ENCODE assay signal across 8 cellular contexts in the genomic region with DNA sequence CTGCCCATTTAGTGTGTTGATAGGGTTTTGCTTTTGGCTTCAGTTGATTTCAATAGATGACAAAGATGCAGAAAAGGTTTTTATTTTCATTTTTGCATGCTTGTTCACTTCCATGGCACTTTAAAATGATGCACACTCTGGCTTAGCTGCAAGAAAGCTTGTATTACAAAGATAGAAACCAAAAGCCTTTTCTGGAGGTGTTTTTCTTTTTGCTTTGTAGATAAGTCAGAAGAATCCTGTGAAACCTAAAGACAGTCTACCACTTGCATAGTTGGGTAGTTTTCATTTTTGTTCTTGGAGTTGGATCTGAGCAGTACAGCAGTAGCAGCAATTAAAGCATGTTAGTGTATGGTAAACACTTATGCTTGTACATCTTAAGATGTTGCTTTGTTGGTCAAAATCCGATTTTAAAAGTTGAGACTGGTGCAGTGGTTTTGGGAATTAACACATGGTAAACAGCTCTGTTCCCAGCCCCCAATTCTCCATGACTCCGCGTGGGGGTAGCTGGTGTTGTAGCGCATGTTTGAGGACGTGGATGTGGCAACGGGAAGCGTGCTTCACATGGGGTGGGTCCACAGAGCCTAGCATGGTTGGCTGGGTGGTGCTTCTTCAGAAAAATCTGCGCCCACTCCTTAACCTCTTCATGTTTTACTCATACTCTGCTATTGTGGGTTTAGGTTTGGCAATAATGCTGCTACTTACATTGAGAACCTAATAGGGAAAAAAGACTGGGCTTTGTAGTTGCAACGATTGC. TPM values are rescaled to one million over a fixed set of nuclear protein-coding genes. Genes with fewer than 3 reads are reported as not detected.
DNase-seq lines count a peak whose midpoint lies in the region; ATAC-seq lines count a peak whose summit lies in the region.

No MANE protein-coding gene starts in this region.

- H3K4me1 Mint-ChIP-seq in activated CD8-positive, alpha-beta memory T cell treated with anti-CD3 and anti-CD28 coated beads, Interleukin-2, amount 10 ng/mL, durations not matched to agents 7 days and 5 days = peaks cover 65% of the 10 kb centered on the region
- peaks cover 57% of the 10 kb centered on the region for H3K4me1 Mint-ChIP-seq in activated CD8-positive, alpha-beta T cell treated with anti-CD3 and anti-CD28 coated beads, Interleukin-2, amount 10 ng/mL, durations not matched to agents 7 days and 5 days (ENCODE audit: low read depth)

- POLR2A ChIA-PET in activated CD8-positive, alpha-beta T cell treated with anti-CD3 and anti-CD28 coated beads, Interleukin-2, amount 10 ng/mL, durations not matched to agents 7 days and 5 days (lab: Charles Lee) = interaction anchor here (1.1 kb wide), 1 partner anchor 160 kb away, joined by 3 read pairs; no protein-coding TSS in a partner anchor

- CTCF ChIA-PET in activated CD8-positive, alpha-beta memory T cell treated with anti-CD3 and anti-CD28 coated beads, Interleukin-2, amount 10 ng/mL, durations not matched to agents 7 days and 5 days (lab: Charles Lee) = interaction anchor here (1.2 to 1.5 kb wide), 3 partner anchors 10 to 207 kb away, joined by 3 to 8 read pairs (median 4); no protein-coding TSS in a partner anchor
- CTCF ChIA-PET in activated CD8-positive, alpha-beta T cell treated with anti-CD3 and anti-CD28 coated beads, Interleukin-2, amount 10 ng/mL, durations not matched to agents 7 days and 5 days (lab: Charles Lee) = interaction anchor here (0.7 to 0.9 kb wide), 2 partner anchors 9 to 160 kb away, joined by 3 to 4 read pairs; no protein-coding TSS in a partner anchor

- peak overlapping the region; percentile 65 for H3K4me3 Mint-ChIP-seq in activated CD8-positive, alpha-beta memory T cell treated with anti-CD3 and anti-CD28 coated beads, Interleukin-2, amount 10 ng/mL, durations not matched to agents 7 days and 5 days
- peak overlapping the region; percentile 1 for H3K4me3 Mint-ChIP-seq in activated CD8-positive, alpha-beta T cell treated with anti-CD3 and anti-CD28 coated beads, Interleukin-2, amount 10 ng/mL, durations not matched to agents 7 days and 5 days

- H3K36me3 Mint-ChIP-seq in activated CD8-positive, alpha-beta memory T cell treated with anti-CD3 and anti-CD28 coated beads, Interleukin-2, amount 10 ng/mL, durations not matched to agents 7 days and 5 days = peaks cover 6% of the 10 kb centered on the region
- H3K36me3 Mint-ChIP-seq in activated CD8-positive, alpha-beta T cell treated with anti-CD3 and anti-CD28 coated beads, Interleukin-2, amount 10 ng/mL, durations not matched to agents 7 days and 5 days (ENCODE audit: low read depth) = peaks cover 12% of the 10 kb centered on the region

- DNase-seq in activated CD8-positive, alpha-beta memory T cell treated with anti-CD3 and anti-CD28 coated beads, Interleukin-2, amount 10 ng/mL, durations not matched to agents 7 days and 5 days = peak; percentile 65
- no peak for DNase-seq in activated CD8-positive, alpha-beta memory T cell treated with anti-CD3 and anti-CD28 coated beads for 24 hours
- DNase-seq in activated CD8-positive, alpha-beta T cell treated with anti-CD3 and anti-CD28 coated beads, Interleukin-2, amount 10 ng/mL, durations not matched to agents 7 days and 5 days = no peak
- DNase-seq in stimulated activated naive CD4-positive, alpha-beta T cell treated with Interleukin-2 at 50 U/mL for 16 hours (lab: John Stamatoyannopoulos, UW) = peak; percentile 27
- DNase-seq in germinal center (ENCODE audit: low spot score) (no peak), NCI-H1930 (lab: John Stamatoyannopoulos, UW) (no peak), NCI-H748 (lab: John Stamatoyannopoulos, UW; ENCODE audit: unreplicated experiment) (no peak)

- ATAC-seq in activated CD8-positive, alpha-beta memory T cell treated with anti-CD3 and anti-CD28 coated beads, Interleukin-2, amount 10 ng/mL, durations not matched to agents 7 days and 5 days = peak; percentile 70
- peak; percentile 52 for ATAC-seq in HG02763 (IDR thresholded peaks at IDR 0.05; ENCODE audit: unreplicated experiment)
- ATAC-seq in activated CD8-positive, alpha-beta T cell treated with anti-CD3 and anti-CD28 coated beads, Interleukin-2, amount 10 ng/mL, durations not matched to agents 7 days and 5 days = peak; percentile 53

- H3K27me3 Mint-ChIP-seq in activated CD8-positive, alpha-beta memory T cell treated with anti-CD3 and anti-CD28 coated beads, Interleukin-2, amount 10 ng/mL, durations not matched to agents 7 days and 5 days = no peaks in the 10 kb centered on the region
- H3K27me3 Mint-ChIP-seq in activated CD8-positive, alpha-beta T cell treated with anti-CD3 and anti-CD28 coated beads, Interleukin-2, amount 10 ng/mL, durations not matched to agents 7 days and 5 days (ENCODE audit: low read depth) = no peaks in the 10 kb centered on the region

- H3K9me3 Mint-ChIP-seq in activated CD8-positive, alpha-beta memory T cell treated with anti-CD3 and anti-CD28 coated beads, Interleukin-2, amount 10 ng/mL, durations not matched to agents 7 days and 5 days (ENCODE audit: low read depth) = no peaks in the 10 kb centered on the region
- no peaks in the 10 kb centered on the region for H3K9me3 Mint-ChIP-seq in activated CD8-positive, alpha-beta T cell treated with anti-CD3 and anti-CD28 coated beads, Interleukin-2, amount 10 ng/mL, durations not matched to agents 7 days and 5 days (ENCODE audit: insufficient read depth)

- H3K27ac Mint-ChIP-seq in activated CD8-positive, alpha-beta memory T cell treated with anti-CD3 and anti-CD28 coated beads, Interleukin-2, amount 10 ng/mL, durations not matched to agents 7 days and 5 days = peak overlapping the region; percentile 86
- H3K27ac Mint-ChIP-seq in activated CD8-positive, alpha-beta T cell treated with anti-CD3 and anti-CD28 coated beads, Interleukin-2, amount 10 ng/mL, durations not matched to agents 7 days and 5 days = peak overlapping the region; percentile 23

RNA-seq across cellular contexts. Expression of a gene that starts 19.8 kb away (rescaled TPM):
- total RNA-seq in activated CD8-positive, alpha-beta memory T cell treated with anti-CD3 and anti-CD28 coated beads, Interleukin-2, amount 10 ng/mL, durations not matched to agents 7 days and 5 days = 10 to 100 TPM; 47.0 to 51.5 TPM
- total RNA-seq in activated CD8-positive, alpha-beta T cell treated with anti-CD3 and anti-CD28 coated beads, Interleukin-2, amount 10 ng/mL, durations not matched to agents 7 days and 5 days = 10 to 100 TPM; 55.6 to 64.1 TPM

Comparison
In these comparisons a context has a peak if more than half of its experiments do, and no peak if none do; other contexts are left out.
1. DNase-seq: peak in activated CD8-positive, alpha-beta memory T cell treated with anti-CD3 and anti-CD28 coated beads, Interleukin-2, amount 10 ng/mL, durations not matched to agents 7 days and 5 days (single experiment) and stimulated activated naive CD4-positive, alpha-beta T cell treated with Interleukin-2 at 50 U/mL for 16 hours (single experiment); none in activated CD8-positive, alpha-beta memory T cell treated with anti-CD3 and anti-CD28 coated beads for 24 hours (single experiment), activated CD8-positive, alpha-beta T cell treated with anti-CD3 and anti-CD28 coated beads, Interleukin-2, amount 10 ng/mL, durations not matched to agents 7 days and 5 days (single experiment), germinal center (single experiment), NCI-H1930 (0 of 2) and NCI-H748 (single experiment).
2. Peak in every context shown above with its lines, with median percentiles within 50 percentile points of each other: ATAC-seq.